In the genomic region with DNA sequence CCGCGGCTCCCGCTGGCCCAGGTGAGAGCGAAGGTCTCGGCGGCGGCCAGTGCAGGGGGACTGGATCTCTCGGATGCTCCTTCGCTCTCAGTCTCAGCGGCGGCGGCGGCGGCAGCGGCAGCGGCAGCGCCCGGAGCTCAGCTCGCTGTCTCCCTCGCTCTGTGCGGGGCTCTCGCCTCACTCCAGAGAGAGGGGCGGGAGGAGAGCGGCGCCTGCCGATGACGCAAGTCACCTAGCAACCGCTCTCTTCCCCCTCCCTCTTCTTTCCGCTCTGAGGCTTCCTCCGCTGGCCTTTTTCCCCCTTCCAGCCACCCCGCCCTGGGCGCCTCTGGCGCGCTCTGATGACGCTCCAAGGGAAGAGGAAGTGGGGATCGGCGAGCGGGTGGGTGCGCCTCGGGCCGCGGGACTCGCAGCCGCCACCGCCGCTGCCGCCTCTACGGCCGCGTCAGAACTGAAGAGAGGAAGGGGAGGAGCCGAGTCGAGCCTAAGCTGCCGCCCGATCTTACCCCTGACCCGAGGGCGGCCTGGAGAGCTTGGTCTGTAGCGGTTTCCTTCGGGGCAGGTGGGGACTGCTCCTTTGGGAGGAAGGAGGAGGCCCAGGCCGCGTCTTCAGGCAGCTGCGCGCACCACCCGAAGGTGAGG, we compare ENCODE assay signal across 8 cellular contexts. TPM values are rescaled to one million over a fixed set of nuclear protein-coding genes. Genes with fewer than 3 reads are reported as not detected.
DNase-seq lines count a peak whose midpoint lies in the region; ATAC-seq, FAIRE-seq and TF ChIP-seq lines count a peak whose summit lies in the region.

A gene with protein sequence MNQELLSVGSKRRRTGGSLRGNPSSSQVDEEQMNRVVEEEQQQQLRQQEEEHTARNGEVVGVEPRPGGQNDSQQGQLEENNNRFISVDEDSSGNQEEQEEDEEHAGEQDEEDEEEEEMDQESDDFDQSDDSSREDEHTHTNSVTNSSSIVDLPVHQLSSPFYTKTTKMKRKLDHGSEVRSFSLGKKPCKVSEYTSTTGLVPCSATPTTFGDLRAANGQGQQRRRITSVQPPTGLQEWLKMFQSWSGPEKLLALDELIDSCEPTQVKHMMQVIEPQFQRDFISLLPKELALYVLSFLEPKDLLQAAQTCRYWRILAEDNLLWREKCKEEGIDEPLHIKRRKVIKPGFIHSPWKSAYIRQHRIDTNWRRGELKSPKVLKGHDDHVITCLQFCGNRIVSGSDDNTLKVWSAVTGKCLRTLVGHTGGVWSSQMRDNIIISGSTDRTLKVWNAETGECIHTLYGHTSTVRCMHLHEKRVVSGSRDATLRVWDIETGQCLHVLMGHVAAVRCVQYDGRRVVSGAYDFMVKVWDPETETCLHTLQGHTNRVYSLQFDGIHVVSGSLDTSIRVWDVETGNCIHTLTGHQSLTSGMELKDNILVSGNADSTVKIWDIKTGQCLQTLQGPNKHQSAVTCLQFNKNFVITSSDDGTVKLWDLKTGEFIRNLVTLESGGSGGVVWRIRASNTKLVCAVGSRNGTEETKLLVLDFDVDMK (minus strand): TSS at position 190 of the 642 bp plus-strand sequence. CDS start 124,289 bp downstream, outside the sequence.

- peak within 1 kb of the TSS; percentile 74 for H2AFZ ChIP-seq in OCI-LY7 (ENCODE audit: low read length)

- CTCF ChIA-PET in OCI-LY7 (lab: Charles Lee; ENCODE audit: unreplicated experiment), result interaction anchor here (0.6 to 1.0 kb wide), 2 partner anchors 12 to 17 kb away, joined by 3 to 4 read pairs; no protein-coding TSS in a partner anchor

- POLR2A ChIA-PET in OCI-LY7 (lab: Charles Lee), result interaction anchor here (0.8 to 6.7 kb wide), 14 partner anchors 10 to 243 kb away, joined by 3 to 91 read pairs (median 10); partner anchors contain the start of gene TIGD4

- peak within 1 kb of the TSS; percentile 84 for H3K4me3 ChIP-seq in OCI-LY7 (ENCODE audit: low read depth, low read length, poor library complexity, severe bottlenecking)
- peak within 1 kb of the TSS; percentile 87 for H3K4me3 ChIP-seq in mononuclear cell (ENCODE audit: low read length)

- TF ChIP-seq CTCF in D721Med (IDR thresholded peaks at IDR 0.05; ENCODE audit: insufficient read depth, missing control alignments), result no peak
- TF ChIP-seq CTCF in OCI-LY7 (conservative IDR thresholded peaks at IDR 0.05; ENCODE audit: low read length), result no peak

- no peaks in the 10 kb centered on the region for H3K9me2 ChIP-seq in OCI-LY7 (ENCODE audit: insufficient read depth, low read length)

- no peak for FAIRE-seq in D721Med (lab: Jason Lieb, UNC)

- peak within 1 kb of the TSS; percentile 90 for H3K27ac ChIP-seq in OCI-LY7 (ENCODE audit: low read depth, low read length, poor library complexity, severe bottlenecking)

- H4K20me1 ChIP-seq in OCI-LY7 (ENCODE audit: insufficient read depth, low read length), result peaks cover 28% of the 10 kb centered on the region

- H3K4me2 ChIP-seq in OCI-LY7 (ENCODE audit: low read length), result peak within 1 kb of the TSS; percentile 96

- DNase-seq in D721Med (ENCODE audit: insufficient read length, low spot score), result peak; percentile 82
- DNase-seq in HuH-7.5 (ENCODE audit: low spot score), result peak; percentile 93
- peak; percentile 99 for DNase-seq in OCI-LY7 (ENCODE audit: low spot score)
- DNase-seq in activated T-cell treated with anti-CD3 and anti-CD28 coated beads for 1 hour (ENCODE audit: low read depth), result peak; percentile 98
- DNase-seq in epidermal melanocyte (ENCODE audit: insufficient read length, low spot score), result peak; percentile 98
- DNase-seq in stimulated activated CD8-positive, alpha-beta memory T cell treated with anti-CD3 and anti-CD28 coated beads, Interleukin-4, amount 100 ng/mL, for 1 hour (ENCODE audit: low read depth in 2 of 2, low spot score in 1 of 2), result peak; percentile 99

- H3K9me3 ChIP-seq in OCI-LY7 (ENCODE audit: low read length) (peaks cover 19% of the 10 kb centered on the region; the same call in 1 of the 2 replicates), mononuclear cell (ENCODE audit: low read depth, low read length) (no peaks in the 10 kb centered on the region)

- no peaks in the 10 kb centered on the region for H3K27me3 ChIP-seq in mononuclear cell (ENCODE audit: insufficient read depth, low read length)

- peaks cover 52% of the 10 kb centered on the region for H3K36me3 ChIP-seq in OCI-LY7 (ENCODE audit: insufficient read depth, low read length)

- H3K4me1 ChIP-seq in OCI-LY7 (ENCODE audit: insufficient read depth, low read length, poor library complexity, severe bottlenecking), result peaks cover 48% of the 10 kb centered on the region
- H3K4me1 ChIP-seq in mononuclear cell (ENCODE audit: insufficient read depth, low read length), result peaks cover 52% of the 10 kb centered on the region

- ATAC-seq in GM21526 (IDR thresholded peaks at IDR 0.05; ENCODE audit: low FRiP score, unreplicated experiment), result peak; percentile 83

- intact Hi-C loops in OCI-LY7 (cut with micrococcal nuclease; ENCODE audit: unreplicated experiment), result loop anchor here (1.0 to 2.0 kb wide), 4 partner anchors 35 to 127 kb away; no protein-coding TSS in a partner anchor

- BruUV-seq in OCI-LY7 (replicated peaks; lab: Mats Ljungman, UMichigan), result no TSS peak

- H3K79me2 ChIP-seq in OCI-LY7 (ENCODE audit: insufficient read depth, low read depth, low read length), result peaks cover 80% of the 10 kb centered on the region

RNA-seq across cellular contexts. Expression of the gene that starts here (rescaled TPM):
- 58.8 and 97.7 TPM in 2 replicates for total RNA-seq in OCI-LY7 (2014; rRNA removed; shearing (Covaris generic))
- total RNA-seq in OCI-LY7 (2022) (97.3 and 102 TPM in 2 replicates), mononuclear cell (366 TPM)

Comparison
In these comparisons a context has a peak if more than half of its experiments do, and no peak if none do; other contexts are left out.
1. Peak in every context shown above with its lines: DNase-seq, ATAC-seq, H3K4me3 ChIP-seq and H3K27ac ChIP-seq.